8 cellular contexts compared by ENCODE assay signal in genomic region chr19:42433503-42434260, GRCh38.
DNase-seq lines count a peak whose midpoint lies in the region; ATAC-seq and TF ChIP-seq lines count a peak whose summit lies in the region.

No MANE protein-coding gene starts in this region.

- H3K9me3 ChIP-seq in muscle layer of duodenum (ENCODE audit: control insufficient read depth in 1 of 2, low read length in 2 of 2) = no peaks in the 10 kb centered on the region

- H3K4me1 ChIP-seq in muscle layer of duodenum (ENCODE audit: control insufficient read depth in 1 of 2, insufficient read depth in 2 of 2, low read length in 2 of 2) = peaks cover 6 to 10% of the 10 kb centered on the region in 2 donors

- DNase-seq in SHP77 (lab: John Stamatoyannopoulos, UW) (peak; percentile 9 to 36), SHP77 treated with DMSO at 0.1 percent for 48 hours (lab: John Stamatoyannopoulos, UW) (no peak), NCI-H82 (lab: John Stamatoyannopoulos, UW) (peak; percentile 75), erythroblast (lab: John Stamatoyannopoulos, UW) (peak; percentile 76 to 86)
- peak; percentile 33 to 40 for DNase-seq in activated CD8-positive, alpha-beta memory T cell treated with anti-CD3 and anti-CD28 coated beads for 4 hours (ENCODE audit: low read depth in 2 of 2)
- peak; percentile 64 for DNase-seq in stimulated activated naive CD4-positive, alpha-beta T cell treated with Interleukin-2 at 50 U/mL for 16 hours (lab: John Stamatoyannopoulos, UW)

- no peaks in the 10 kb centered on the region for H3K27me3 ChIP-seq in muscle layer of duodenum (ENCODE audit: low read depth, low read length)

- no peak for TF ChIP-seq POLR2A in erythroblast (IDR thresholded peaks at IDR 0.05; ENCODE audit: low read length)

- ATAC-seq in GM18909 (IDR thresholded peaks at IDR 0.05; ENCODE audit: poor library complexity, unreplicated experiment) = no peak

- H3K27ac ChIP-seq in muscle layer of duodenum (ENCODE audit: low read length) = peak overlapping the region; percentile 52

- H3K36me3 ChIP-seq in muscle layer of duodenum (ENCODE audit: control insufficient read depth in 1 of 2, insufficient read depth in 2 of 2, low read length in 2 of 2) = no peaks in the 10 kb centered on the region

- H3K4me3 ChIP-seq in muscle layer of duodenum (ENCODE audit: low read depth in 1 of 2, low read length in 2 of 2) = no peak overlapping the region
